In genomic region chr5:58392491-58392890, GRCh38 we compare ENCODE assay signal across 1 cellular context.
TF ChIP-seq lines count a peak whose summit lies in the region.

No MANE protein-coding gene starts in this region.

TF ChIP-seq in H1, 55 proteins besides CTCF, POLR2A, EP300 and RAD21 (continued from another document):
- no peak for TF ChIP-seq CHD7 (IDR thresholded peaks at IDR 0.05; ENCODE audit: insufficient replicate concordance, low read length)
- TF ChIP-seq BRCA1 (IDR thresholded peaks at IDR 0.05; ENCODE audit: low read depth, low read length), result no peak
- TF ChIP-seq SIX5 (IDR thresholded peaks at IDR 0.05; ENCODE audit: low read depth, low read length), result no peak
- TF ChIP-seq RNF2 (IDR thresholded peaks at IDR 0.05; ENCODE audit: borderline replicate concordance, low read depth, low read length, missing control alignments, poor library complexity, severe bottlenecking), result no peak
- no peak for TF ChIP-seq JUN (IDR thresholded peaks at IDR 0.05; ENCODE audit: low read depth, low read length)
- TF ChIP-seq SIRT6 (IDR thresholded peaks at IDR 0.05; ENCODE audit: low read length), result no peak
- no peak for TF ChIP-seq CHD1 (IDR thresholded peaks at IDR 0.05; ENCODE audit: low read depth, low read length)
